8 cellular contexts compared by ENCODE assay signal in the genomic region with DNA sequence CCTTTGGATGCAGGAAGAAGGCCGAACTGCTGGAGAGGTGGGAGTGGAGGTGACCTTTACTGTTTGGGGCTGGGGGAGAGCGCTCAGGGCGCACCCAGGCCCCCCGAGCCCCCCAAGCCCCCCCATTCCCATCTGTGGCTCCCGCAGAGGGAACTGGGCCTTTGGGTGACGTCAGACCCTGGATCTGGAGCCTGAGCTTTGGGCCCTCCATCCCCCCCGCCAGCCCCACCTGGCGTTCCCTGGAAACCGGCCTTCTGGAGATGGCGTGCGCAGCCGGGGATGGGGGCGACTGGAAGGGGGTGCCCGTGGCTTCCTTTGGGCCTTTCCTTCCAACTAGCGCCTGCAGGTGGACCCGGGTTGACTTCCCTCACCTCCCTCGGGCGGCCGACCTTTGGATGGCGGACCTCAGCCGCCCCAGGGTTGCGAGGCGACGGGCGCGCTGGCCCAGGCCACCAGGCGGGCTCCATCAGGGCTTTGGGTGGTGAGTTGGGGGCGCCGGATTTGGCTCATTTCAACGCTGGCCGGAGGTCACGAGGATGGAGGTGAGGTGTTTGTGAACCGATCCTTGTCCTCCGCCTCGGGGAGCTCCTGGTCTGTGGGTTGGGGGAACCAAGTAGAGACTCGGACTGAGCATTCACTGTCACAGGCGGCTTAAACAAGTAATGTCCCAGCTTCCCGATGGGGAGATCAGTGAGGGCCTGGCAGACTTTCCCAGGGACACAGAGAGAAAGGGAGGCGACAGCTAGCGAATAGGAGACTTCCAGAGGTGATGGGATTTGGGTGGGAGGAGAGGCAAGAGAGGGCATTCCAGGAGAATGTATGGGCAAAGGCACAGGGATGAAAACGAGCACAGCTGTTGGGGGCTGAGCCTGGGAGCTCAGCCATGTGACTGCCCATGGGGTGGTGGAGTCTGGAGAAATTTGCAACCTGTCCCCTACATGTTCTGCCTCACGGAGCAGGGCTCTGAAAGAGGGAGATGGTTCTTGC. TPM values are rescaled to one million over a fixed set of nuclear protein-coding genes. Genes with fewer than 3 reads are reported as not detected.
DNase-seq lines count a peak whose midpoint lies in the region; ATAC-seq and TF ChIP-seq lines count a peak whose summit lies in the region.

No MANE protein-coding gene starts in this region.

- H3K27me3 ChIP-seq in parathyroid adenoma (ENCODE audit: control insufficient read depth, insufficient read depth, low read length): no peaks in the 10 kb centered on the region

- peak overlapping the region; percentile 29 for H3K9ac ChIP-seq in parathyroid adenoma

- CTCF ChIA-PET in AG04449 (lab: Yijun Ruan, JAX): interaction anchor here (1.2 kb wide), 1 partner anchor 304 kb away, joined by 4 read pairs; no protein-coding TSS in a partner anchor

- DNase-seq in AG04449 (ENCODE audit: low read depth, low spot score): no peak
- peak; percentile 59 for DNase-seq in UCSD-AML1 (lab: John Stamatoyannopoulos, UW; ENCODE audit: unreplicated experiment)
- no peak for DNase-seq in fibroblast of the aortic adventitia (ENCODE audit: low read depth)
- no peak for DNase-seq in GDM1 (lab: John Stamatoyannopoulos, UW)
- DNase-seq in NCI-H2196 (lab: John Stamatoyannopoulos, UW; ENCODE audit: unreplicated experiment): no peak

- H3K4me3 ChIP-seq in AG04449 (ENCODE audit: low read depth, low read length) (peak overlapping the region; percentile 73), fibroblast of the aortic adventitia (ENCODE audit: low read depth, low read length) (peak overlapping the region; percentile 77), parathyroid adenoma (ENCODE audit: low read depth, low read length) (peak overlapping the region; percentile 85)

- peaks cover 2% of the 10 kb centered on the region for H3K4me1 ChIP-seq in parathyroid adenoma

- H3K27ac ChIP-seq in parathyroid adenoma: peak overlapping the region; percentile 91

- H3K79me2 ChIP-seq in parathyroid adenoma: peaks cover 11% of the 10 kb centered on the region

- no peak for TF ChIP-seq CTCF in AG04449 (IDR thresholded peaks at IDR 0.05; ENCODE audit: insufficient read depth, low read length, missing control alignments)
- no peak for TF ChIP-seq CTCF in fibroblast of the aortic adventitia (IDR thresholded peaks at IDR 0.05; ENCODE audit: insufficient read depth, low read length)
- TF ChIP-seq CTCF in parathyroid adenoma (IDR thresholded peaks at IDR 0.05): no peak

- POLR2A ChIA-PET in AG04449 (lab: Yijun Ruan, JAX): interaction anchor here (0.6 to 1.2 kb wide), 3 partner anchors 27 to 214 kb away, joined by 3 to 4 read pairs (median 3); a partner anchor contains a TSS

- H2AFZ ChIP-seq in parathyroid adenoma: peak overlapping the region; percentile 55

- ATAC-seq in HG03039 (IDR thresholded peaks at IDR 0.05; ENCODE audit: unreplicated experiment): peak; percentile 5
- no peak for ATAC-seq in GM21825 (IDR thresholded peaks at IDR 0.05; ENCODE audit: unreplicated experiment)

- no peaks in the 10 kb centered on the region for H3K9me3 ChIP-seq in parathyroid adenoma (ENCODE audit: control insufficient read depth, low read length)

- peak overlapping the region; percentile 97 for H3K4me2 ChIP-seq in parathyroid adenoma (ENCODE audit: low read length)

- H3K36me3 ChIP-seq in parathyroid adenoma (ENCODE audit: control insufficient read depth, insufficient read depth, low read length): no peaks in the 10 kb centered on the region

RNA-seq across cellular contexts. Expression of a gene that starts 0.7 kb away (rescaled TPM):
- total RNA-seq in fibroblast of the aortic adventitia (ENCODE audit: low replicate concordance): 1.1 and 2.2 TPM in 2 replicates

RNA-seq across cellular contexts. Expression of a gene that starts 27.3 kb away (rescaled TPM):
- total RNA-seq in fibroblast of the aortic adventitia (ENCODE audit: low replicate concordance): 2.5 and 11.8 TPM in 2 replicates

RNA-seq across cellular contexts. Expression of a gene that starts 39.5 kb away (rescaled TPM):
- total RNA-seq in fibroblast of the aortic adventitia (ENCODE audit: low replicate concordance): 4.1 and 8.8 TPM in 2 replicates

RNA-seq across cellular contexts. Expression of a gene that starts 58.2 kb away (rescaled TPM):
- 5.3 and 63.0 TPM in 2 replicates for total RNA-seq in fibroblast of the aortic adventitia (ENCODE audit: low replicate concordance)
